19 cellular contexts compared by ENCODE assay signal in the genomic region with DNA sequence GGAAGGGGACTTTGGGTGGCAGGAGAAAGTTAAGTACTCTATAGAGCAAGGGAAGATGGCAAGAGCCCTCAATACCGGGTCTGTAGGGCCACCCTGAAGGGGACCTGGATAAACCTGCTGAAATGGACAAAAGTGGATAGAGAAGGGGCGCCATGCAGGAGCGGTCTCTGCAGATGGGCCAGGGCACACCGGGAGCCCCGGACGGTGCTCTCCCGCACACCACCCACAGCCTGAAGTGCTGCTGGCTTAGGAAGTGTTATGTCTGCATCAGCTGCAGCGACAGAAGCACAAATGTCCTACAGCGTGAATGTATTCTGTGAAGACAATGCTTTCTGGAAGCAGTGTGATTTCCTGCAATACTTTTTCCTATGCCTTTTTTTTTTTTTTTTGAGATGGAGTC. TPM values are rescaled to one million over a fixed set of nuclear protein-coding genes. Genes with fewer than 3 reads are reported as not detected.
A peak's percentile ranks its signal among the peaks of the same experiment; 100 is the strongest.
DNase-seq lines count a peak whose midpoint lies in the region; ATAC-seq and TF ChIP-seq lines count a peak whose summit lies in the region.
"Had no signal": no experiment of that assay in that cellular context is flagged by ENCODE, and none has a peak within 500 bp of the region (broad histone marks: within the 10 kb centered on the region; RNA-seq: fewer than 3 reads in every experiment).

No MANE protein-coding gene starts in this region.

- no peak overlapping the region for H2AFZ ChIP-seq in mesenchymal stem cell (ENCODE audit: low read depth, low read length)

- ATAC-seq in activated naive CD8-positive, alpha-beta T cell treated with anti-CD3 and anti-CD28 coated beads, Interleukin-2, amount 10 ng/mL, durations not matched to agents 7 days and 5 days (ENCODE audit: low read depth) = no peak
- no peak for ATAC-seq in activated naive CD8-positive, alpha-beta T cell treated with anti-CD3 and anti-CD28 coated beads, Interleukin-2, amount 50 U/mL, for 24 hours
- no peak for ATAC-seq in upper lobe of right lung
- no peak for ATAC-seq in GM18861 (IDR thresholded peaks at IDR 0.05; ENCODE audit: unreplicated experiment)
- ATAC-seq: HepG2 had no signal

- H3K36me3 ChIP-seq in mesenchymal stem cell (ENCODE audit: control insufficient read depth in 1 of 2, insufficient read depth in 2 of 2, low read depth in 1 of 2, low read length in 2 of 2) = peaks cover 0 to 32% of the 10 kb centered on the region in 2 experiments
- peaks cover 12% of the 10 kb centered on the region for H3K36me3 ChIP-seq in upper lobe of right lung

- no peak overlapping the region for H3K4me3 Mint-ChIP-seq in activated naive CD8-positive, alpha-beta T cell treated with anti-CD3 and anti-CD28 coated beads, Interleukin-2, amount 10 ng/mL, durations not matched to agents 7 days and 5 days
- no peak overlapping the region for H3K4me3 Mint-ChIP-seq in activated naive CD8-positive, alpha-beta T cell treated with anti-CD3 and anti-CD28 coated beads, Interleukin-2, amount 50 U/mL, for 24 hours
- H3K4me3 Mint-ChIP-seq: B cell; CD4-positive, alpha-beta T cell; H9 had no signal

- no peak overlapping the region for H3K4me2 ChIP-seq in mesenchymal stem cell (ENCODE audit: low read length, poor library complexity, severe bottlenecking)

- H3K4me1 Mint-ChIP-seq in activated naive CD8-positive, alpha-beta T cell treated with anti-CD3 and anti-CD28 coated beads, Interleukin-2, amount 10 ng/mL, durations not matched to agents 7 days and 5 days = no peaks in the 10 kb centered on the region
- peaks cover 8% of the 10 kb centered on the region for H3K4me1 Mint-ChIP-seq in activated naive CD8-positive, alpha-beta T cell treated with anti-CD3 and anti-CD28 coated beads, Interleukin-2, amount 50 U/mL, for 24 hours

- H3K27ac ChIP-seq in mesenchymal stem cell (ENCODE audit: low read length, poor library complexity, severe bottlenecking) (no peak overlapping the region), upper lobe of right lung (no peak overlapping the region)
- H3K27ac ChIP-seq: C4-2B had no signal

- no peak overlapping the region for H3K4ac ChIP-seq in mesenchymal stem cell (ENCODE audit: low read depth in 1 of 2, low read length in 2 of 2)

- H2BK12ac ChIP-seq in mesenchymal stem cell (ENCODE audit: low read length in 2 of 2) = peak overlapping the region in 1 of 2 experiments; percentile 4

- H2BK5ac ChIP-seq in mesenchymal stem cell (ENCODE audit: low read depth, low read length, poor library complexity, severe bottlenecking) = no peak overlapping the region

- H4K8ac ChIP-seq in mesenchymal stem cell (ENCODE audit: low read length) = peak overlapping the region; percentile 27

- H3K27me3 ChIP-seq in mesenchymal stem cell (ENCODE audit: control insufficient read depth in 1 of 2, insufficient read depth in 1 of 2, low read length in 2 of 2) (peaks cover 0 to 4% of the 10 kb centered on the region in 2 experiments), upper lobe of right lung (no peaks in the 10 kb centered on the region)

- no peak for TF ChIP-seq CTCF in upper lobe of right lung (IDR thresholded peaks at IDR 0.05)

- no peak overlapping the region for H3K14ac ChIP-seq in mesenchymal stem cell (ENCODE audit: low read length in 2 of 2)

- H3K9ac ChIP-seq in mesenchymal stem cell (ENCODE audit: low read length) = no peak overlapping the region

- no peaks in the 10 kb centered on the region for H3K36me3 Mint-ChIP-seq in activated naive CD8-positive, alpha-beta T cell treated with anti-CD3 and anti-CD28 coated beads, Interleukin-2, amount 10 ng/mL, durations not matched to agents 7 days and 5 days
- no peaks in the 10 kb centered on the region for H3K36me3 Mint-ChIP-seq in activated naive CD8-positive, alpha-beta T cell treated with anti-CD3 and anti-CD28 coated beads, Interleukin-2, amount 50 U/mL, for 24 hours (ENCODE audit: low read depth)
- H3K36me3 Mint-ChIP-seq: IgD-negative memory B cell had no signal

- H3K79me1 ChIP-seq in mesenchymal stem cell (replicated peaks; ENCODE audit: low read length, poor library complexity, severe bottlenecking) = peaks cover 21% of the 10 kb centered on the region

- H3K27ac Mint-ChIP-seq in activated naive CD8-positive, alpha-beta T cell treated with anti-CD3 and anti-CD28 coated beads, Interleukin-2, amount 10 ng/mL, durations not matched to agents 7 days and 5 days = peak overlapping the region; percentile 40
- H3K27ac Mint-ChIP-seq in activated naive CD8-positive, alpha-beta T cell treated with anti-CD3 and anti-CD28 coated beads, Interleukin-2, amount 50 U/mL, for 24 hours = no peak overlapping the region
- H3K27ac Mint-ChIP-seq: B cell; CD4-positive, alpha-beta T cell; IgD-negative memory B cell had no signal

- no peak overlapping the region for H3K4me3 ChIP-seq in mesenchymal stem cell (ENCODE audit: insufficient read depth in 1 of 2, low read depth in 1 of 2, low read length in 2 of 2)
- no peak overlapping the region for H3K4me3 ChIP-seq in upper lobe of right lung

- H2BK120ac ChIP-seq in mesenchymal stem cell (ENCODE audit: low read depth, low read length) = no peak overlapping the region

- WGBS in mesenchymal stem cell = 96% methylated on average over 9 of the region's 9 CpGs

- peaks cover 4% of the 10 kb centered on the region for H3K9me3 Mint-ChIP-seq in activated naive CD8-positive, alpha-beta T cell treated with anti-CD3 and anti-CD28 coated beads, Interleukin-2, amount 10 ng/mL, durations not matched to agents 7 days and 5 days
- H3K9me3 Mint-ChIP-seq in activated naive CD8-positive, alpha-beta T cell treated with anti-CD3 and anti-CD28 coated beads, Interleukin-2, amount 50 U/mL, for 24 hours = no peaks in the 10 kb centered on the region
- H3K9me3 Mint-ChIP-seq: CD4-positive, alpha-beta T cell had no signal

- H3K9me3 ChIP-seq in mesenchymal stem cell (ENCODE audit: control insufficient read depth, low read length) (no peaks in the 10 kb centered on the region), upper lobe of right lung (no peaks in the 10 kb centered on the region)

- peak overlapping the region; percentile 22 for H4K91ac ChIP-seq in mesenchymal stem cell (ENCODE audit: low read length)

- H3K23ac ChIP-seq in mesenchymal stem cell (ENCODE audit: low read length in 2 of 2) = no peak overlapping the region

- POLR2A ChIA-PET in activated naive CD8-positive, alpha-beta T cell treated with anti-CD3 and anti-CD28 coated beads, Interleukin-2, amount 10 ng/mL, durations not matched to agents 7 days and 5 days (lab: Charles Lee) = no interaction called here

- intact Hi-C loops in upper lobe of right lung (cut with DNase I) = no loop called here

- H2BK15ac ChIP-seq in mesenchymal stem cell (ENCODE audit: low read depth, poor library complexity, severe bottlenecking) = peak overlapping the region; percentile 88

- DNase-seq in activated naive CD8-positive, alpha-beta T cell treated with anti-CD3 and anti-CD28 coated beads, Interleukin-2, amount 10 ng/mL, durations not matched to agents 7 days and 5 days = no peak
- DNase-seq in activated naive CD8-positive, alpha-beta T cell treated with anti-CD3 and anti-CD28 coated beads, Interleukin-2, amount 50 U/mL, for 24 hours = no peak
- DNase-seq in amniotic epithelial cell (ENCODE audit: low read depth) (peak; percentile 25), mesenchymal stem cell (no peak), upper lobe of right lung (peak; percentile 22), DMS 273 treated with DMSO at 0.1 percent for 48 hours (lab: John Stamatoyannopoulos, UW) (no peak), occipital lobe (lab: John Stamatoyannopoulos, UW) (no peak)
- DNase-seq: 8988T; Caco-2; CD4-positive, alpha-beta T cell; DMS153; DMS79; GF-D8; H9 had no signal

- H3K4me1 ChIP-seq in mesenchymal stem cell (ENCODE audit: control insufficient read depth, insufficient read depth, low read depth, low read length) = peaks cover 15% of the 10 kb centered on the region
- no peaks in the 10 kb centered on the region for H3K4me1 ChIP-seq in upper lobe of right lung

- no peak overlapping the region for H2AK5ac ChIP-seq in mesenchymal stem cell (ENCODE audit: low read length, severe bottlenecking)

- H3K18ac ChIP-seq in mesenchymal stem cell (ENCODE audit: low read depth in 1 of 2, low read length in 2 of 2) = no peak overlapping the region

- peaks cover 4% of the 10 kb centered on the region for H3K27me3 Mint-ChIP-seq in activated naive CD8-positive, alpha-beta T cell treated with anti-CD3 and anti-CD28 coated beads, Interleukin-2, amount 10 ng/mL, durations not matched to agents 7 days and 5 days
- peaks cover 9% of the 10 kb centered on the region for H3K27me3 Mint-ChIP-seq in activated naive CD8-positive, alpha-beta T cell treated with anti-CD3 and anti-CD28 coated beads, Interleukin-2, amount 50 U/mL, for 24 hours

RNA-seq across cellular contexts. Expression of gene BRI3, which starts 37.7 kb away (rescaled TPM):
- total RNA-seq in activated naive CD8-positive, alpha-beta T cell treated with anti-CD3 and anti-CD28 coated beads, Interleukin-2, amount 10 ng/mL, durations not matched to agents 7 days and 5 days = 10 to 100 TPM; 53.6 to 55.3 TPM
- 768 TPM for polyA plus RNA-seq in mesenchymal stem cell (2013, experiment 1 of 2)
- 790 TPM for polyA plus RNA-seq in mesenchymal stem cell (2013, experiment 2 of 2)
- total RNA-seq in upper lobe of right lung (530 TPM), occipital lobe (21.4 TPM)

Comparison
In these comparisons a context has a peak if more than half of its experiments do, and no peak if none do; other contexts are left out.
1. DNase-seq: peak in amniotic epithelial cell (single experiment) and upper lobe of right lung (single experiment); none in activated naive CD8-positive, alpha-beta T cell treated with anti-CD3 and anti-CD28 coated beads, Interleukin-2, amount 10 ng/mL, durations not matched to agents 7 days and 5 days (single experiment), activated naive CD8-positive, alpha-beta T cell treated with anti-CD3 and anti-CD28 coated beads, Interleukin-2, amount 50 U/mL, for 24 hours (single experiment), mesenchymal stem cell (single experiment), DMS 273 treated with DMSO at 0.1 percent for 48 hours (single experiment) and occipital lobe (single experiment).